12 cellular contexts compared by ENCODE assay signal in the genomic region with DNA sequence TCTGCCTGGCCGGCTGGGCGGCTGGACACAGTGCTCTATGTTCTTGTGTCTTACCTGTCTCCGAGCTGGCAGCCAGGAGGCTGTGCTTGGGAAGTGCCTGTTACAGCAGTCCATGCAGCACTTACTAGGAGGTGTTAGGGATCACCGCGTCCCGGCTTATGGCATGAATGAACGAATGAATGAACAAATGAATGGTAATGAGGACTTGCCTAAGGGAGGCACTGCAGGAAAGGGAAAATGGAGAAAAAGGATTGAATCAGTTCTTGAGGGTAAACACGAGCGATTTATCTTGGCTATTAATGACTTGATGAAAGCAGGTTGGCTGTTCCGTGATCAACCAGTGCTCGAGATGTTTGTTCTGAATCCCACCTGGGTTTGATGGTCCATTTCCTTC. TPM values are rescaled to one million over a fixed set of nuclear protein-coding genes. Genes with fewer than 3 reads are reported as not detected.
DNase-seq lines count a peak whose midpoint lies in the region; ATAC-seq, FAIRE-seq and TF ChIP-seq lines count a peak whose summit lies in the region.
"Had no signal": no experiment of that assay in that cellular context is flagged by ENCODE, and none has a peak within 500 bp of the region (broad histone marks: within the 10 kb centered on the region; RNA-seq: fewer than 3 reads in every experiment).

No MANE protein-coding gene starts in this region.

- no peak for ATAC-seq in GM19397 (IDR thresholded peaks at IDR 0.05; ENCODE audit: unreplicated experiment)

- H3K9me3 Mint-ChIP-seq in activated T-cell treated with anti-CD3 and anti-CD28 coated beads, Interleukin-2, amount 50 U/mL, for 24 hours: no peaks in the 10 kb centered on the region
- H3K9me3 Mint-ChIP-seq in activated T-helper 1 cell treated with anti-CD3 and anti-CD28 coated beads, Interleukin-12 subunit alpha, Interleukin-12 subunit beta, Interleukin-2, Interleukin-4 antibody, amounts not matched to agents 30 ng/mL and 10 ng/mL and 1 ng/mL, durations not matched to agents 14 hours and 24 hours and 36 hours: no peaks in the 10 kb centered on the region

- peak overlapping the region; percentile 35 to 39 for H3K27ac ChIP-seq in kidney (ENCODE audit: low read depth in 2 of 2, low read length in 2 of 2)
- peak overlapping the region; percentile 88 for H3K27ac ChIP-seq in thymus (ENCODE audit: low read depth)
- H3K27ac ChIP-seq: brain microvascular endothelial cell had no signal

- H3K36me3 Mint-ChIP-seq in activated T-cell treated with anti-CD3 and anti-CD28 coated beads, Interleukin-2, amount 50 U/mL, for 24 hours (ENCODE audit: low read depth): peaks cover 40% of the 10 kb centered on the region
- peaks cover 13% of the 10 kb centered on the region for H3K36me3 Mint-ChIP-seq in activated T-helper 1 cell treated with anti-CD3 and anti-CD28 coated beads, Interleukin-12 subunit alpha, Interleukin-12 subunit beta, Interleukin-2, Interleukin-4 antibody, amounts not matched to agents 30 ng/mL and 10 ng/mL and 1 ng/mL, durations not matched to agents 14 hours and 24 hours and 36 hours (ENCODE audit: low read depth)

- H3K9me3 ChIP-seq in kidney (ENCODE audit: control insufficient read depth in 1 of 2, low read length in 2 of 2): no peaks in the 10 kb centered on the region
- H3K9me3 ChIP-seq in thymus (ENCODE audit: control insufficient read depth): no peaks in the 10 kb centered on the region

- H3K36me3 ChIP-seq in kidney (ENCODE audit: control insufficient read depth in 1 of 2, insufficient read depth in 2 of 2, low read length in 2 of 2) (no peaks in the 10 kb centered on the region), thymus (ENCODE audit: control insufficient read depth, insufficient read depth) (peaks cover 23% of the 10 kb centered on the region)
- H3K36me3 ChIP-seq: brain microvascular endothelial cell had no signal

- DNase-seq in activated T-cell treated with anti-CD3 and anti-CD28 coated beads, Interleukin-2, amount 50 U/mL, for 24 hours: no peak
- no peak for DNase-seq in activated T-cell treated with anti-CD3 and anti-CD28 coated beads, Interleukin-2, amount 50 U/mL, for 48 hours
- no peak for DNase-seq in activated T-helper 1 cell treated with anti-CD3 and anti-CD28 coated beads, Interleukin-12 subunit alpha, Interleukin-12 subunit beta, Interleukin-2, Interleukin-4 antibody, amounts not matched to agents 30 ng/mL and 10 ng/mL and 1 ng/mL, durations not matched to agents 14 hours and 24 hours and 36 hours (ENCODE audit: low spot score)
- DNase-seq in kidney (no peak), GM20000 (ENCODE audit: low spot score) (no peak), NCI-H345 (lab: John Stamatoyannopoulos, UW) (no peak)
- DNase-seq: ACHN, brain microvascular endothelial cell, hypothalamus, NCI-H1930 had no signal

- H3K27me3 Mint-ChIP-seq in activated T-cell treated with anti-CD3 and anti-CD28 coated beads, Interleukin-2, amount 50 U/mL, for 24 hours: no peaks in the 10 kb centered on the region
- no peaks in the 10 kb centered on the region for H3K27me3 Mint-ChIP-seq in activated T-helper 1 cell treated with anti-CD3 and anti-CD28 coated beads, Interleukin-12 subunit alpha, Interleukin-12 subunit beta, Interleukin-2, Interleukin-4 antibody, amounts not matched to agents 30 ng/mL and 10 ng/mL and 1 ng/mL, durations not matched to agents 14 hours and 24 hours and 36 hours (ENCODE audit: insufficient read depth)

- H3K4me3 ChIP-seq in kidney (ENCODE audit: low read length in 2 of 2) (no peak overlapping the region), thymus (ENCODE audit: low read length) (no peak overlapping the region)

- H3K27ac Mint-ChIP-seq in activated T-cell treated with anti-CD3 and anti-CD28 coated beads, Interleukin-2, amount 50 U/mL, for 24 hours: peak overlapping the region; percentile 65
- H3K27ac Mint-ChIP-seq in activated T-helper 1 cell treated with anti-CD3 and anti-CD28 coated beads, Interleukin-12 subunit alpha, Interleukin-12 subunit beta, Interleukin-2, Interleukin-4 antibody, amounts not matched to agents 30 ng/mL and 10 ng/mL and 1 ng/mL, durations not matched to agents 14 hours and 24 hours and 36 hours: peak overlapping the region; percentile 41

- TF ChIP-seq CTCF in kidney (IDR thresholded peaks at IDR 0.05; ENCODE audit: borderline replicate concordance, extremely low read depth, insufficient read depth): no peak
- TF ChIP-seq CTCF in GM20000 (IDR thresholded peaks at IDR 0.05; ENCODE audit: extremely low read depth, missing control alignments): no peak

- H3K27me3 ChIP-seq in thymus (ENCODE audit: control insufficient read depth, insufficient read depth): no peaks in the 10 kb centered on the region
- H3K27me3 ChIP-seq: brain microvascular endothelial cell had no signal

- H3K9ac ChIP-seq in kidney (ENCODE audit: low read length in 2 of 2): no peak overlapping the region

- intact Hi-C loops in activated T-helper 1 cell treated with anti-CD3 and anti-CD28 coated beads, Interleukin-12 subunit alpha, Interleukin-12 subunit beta, Interleukin-2, Interleukin-4 antibody, amounts not matched to agents 30 ng/mL and 10 ng/mL and 1 ng/mL, durations not matched to agents 14 hours and 24 hours and 36 hours (cut with micrococcal nuclease): no loop called here
- intact Hi-C loops in kidney (cut with DNase I): no loop called here

- H3K4me1 Mint-ChIP-seq in activated T-cell treated with anti-CD3 and anti-CD28 coated beads, Interleukin-2, amount 50 U/mL, for 24 hours (ENCODE audit: low read depth): peaks cover 88% of the 10 kb centered on the region
- peaks cover 66% of the 10 kb centered on the region for H3K4me1 Mint-ChIP-seq in activated T-helper 1 cell treated with anti-CD3 and anti-CD28 coated beads, Interleukin-12 subunit alpha, Interleukin-12 subunit beta, Interleukin-2, Interleukin-4 antibody, amounts not matched to agents 30 ng/mL and 10 ng/mL and 1 ng/mL, durations not matched to agents 14 hours and 24 hours and 36 hours (ENCODE audit: low read depth)

- H3K4me1 ChIP-seq in kidney (ENCODE audit: control insufficient read depth in 1 of 2, insufficient read depth in 1 of 2, low read depth in 1 of 2, low read length in 2 of 2) (peaks cover 28 to 47% of the 10 kb centered on the region in 2 donors), thymus (ENCODE audit: control insufficient read depth, insufficient read depth, low read length) (peaks cover 39% of the 10 kb centered on the region)

- no peak for FAIRE-seq in kidney (lab: Jason Lieb, UNC)

- 98% methylated on average over 11 of the region's 11 CpGs for WGBS in thymus

- no peak overlapping the region for H3K4me3 Mint-ChIP-seq in activated T-cell treated with anti-CD3 and anti-CD28 coated beads, Interleukin-2, amount 50 U/mL, for 24 hours
- peak overlapping the region; percentile 73 for H3K4me3 Mint-ChIP-seq in activated T-helper 1 cell treated with anti-CD3 and anti-CD28 coated beads, Interleukin-12 subunit alpha, Interleukin-12 subunit beta, Interleukin-2, Interleukin-4 antibody, amounts not matched to agents 30 ng/mL and 10 ng/mL and 1 ng/mL, durations not matched to agents 14 hours and 24 hours and 36 hours

RNA-seq across cellular contexts. Expression of gene TBC1D14, which starts 31.1 kb away (rescaled TPM):
- 58.1 and 59.7 TPM in 2 replicates for total RNA-seq in activated T-helper 1 cell treated with anti-CD3 and anti-CD28 coated beads, Interleukin-12 subunit alpha, Interleukin-12 subunit beta, Interleukin-2, Interleukin-4 antibody, amounts not matched to agents 30 ng/mL and 10 ng/mL and 1 ng/mL, durations not matched to agents 14 hours and 24 hours and 36 hours
- 77.7 TPM for total RNA-seq in kidney
- polyA plus RNA-seq in kidney (ENCODE audit: insufficient read depth, low read depth, low replicate concordance) (44.9 TPM), thymus (28.4 TPM)
